ENCODE assay signal across 1 cellular context in the genomic region with DNA sequence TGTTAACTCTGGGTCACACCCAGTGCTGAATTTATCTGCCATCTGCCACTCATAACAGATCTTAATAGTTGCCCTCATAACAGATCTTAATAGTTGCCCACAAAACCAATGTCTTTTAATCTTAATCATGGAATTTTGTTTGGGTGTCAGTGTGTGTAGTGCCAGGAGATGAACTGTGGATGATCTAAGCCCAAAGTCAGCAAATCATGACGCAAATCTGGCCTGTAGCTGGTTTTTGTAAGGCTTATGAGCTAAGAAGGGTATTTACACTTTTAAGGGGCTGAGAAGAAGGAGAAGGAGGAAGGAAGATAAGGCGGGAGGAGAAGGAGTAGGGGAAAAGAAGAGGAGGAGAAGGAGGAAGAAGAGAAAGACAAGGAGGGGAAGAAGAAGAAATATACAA.
A peak's percentile ranks its signal among the peaks of the same experiment; 100 is the strongest.
TF ChIP-seq lines count a peak whose summit lies in the region.

No MANE protein-coding gene starts in this region.

TF ChIP-seq in K562, 482 proteins besides CTCF, POLR2A, EP300 and RAD21:
- no peak for TF ChIP-seq ZBTB1 (CRISPR knock-in tag; IDR thresholded peaks at IDR 0.05; ENCODE audit: borderline replicate concordance, low read depth)
- TF ChIP-seq, protein P1, sequence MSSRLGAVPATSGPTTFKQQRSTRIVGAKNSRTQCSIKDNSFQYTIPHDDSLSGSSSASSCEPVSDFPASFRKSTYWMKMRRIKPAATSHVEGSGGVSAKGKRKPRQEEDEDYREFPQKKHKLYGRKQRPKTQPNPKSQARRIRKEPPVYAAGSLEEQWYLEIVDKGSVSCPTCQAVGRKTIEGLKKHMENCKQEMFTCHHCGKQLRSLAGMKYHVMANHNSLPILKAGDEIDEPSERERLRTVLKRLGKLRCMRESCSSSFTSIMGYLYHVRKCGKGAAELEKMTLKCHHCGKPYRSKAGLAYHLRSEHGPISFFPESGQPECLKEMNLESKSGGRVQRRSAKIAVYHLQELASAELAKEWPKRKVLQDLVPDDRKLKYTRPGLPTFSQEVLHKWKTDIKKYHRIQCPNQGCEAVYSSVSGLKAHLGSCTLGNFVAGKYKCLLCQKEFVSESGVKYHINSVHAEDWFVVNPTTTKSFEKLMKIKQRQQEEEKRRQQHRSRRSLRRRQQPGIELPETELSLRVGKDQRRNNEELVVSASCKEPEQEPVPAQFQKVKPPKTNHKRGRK (tag; IDR thresholded peaks at IDR 0.05) = peak; percentile 80; the same call in 1 of the 2 replicates
- TF ChIP-seq STAT5A (IDR thresholded peaks at IDR 0.05; ENCODE audit: borderline replicate concordance, low read length) = no peak
